12 cellular contexts compared by ENCODE assay signal in genomic region chr2:111945444-111946293, GRCh38. TPM values are rescaled to one million over a fixed set of nuclear protein-coding genes. Genes with fewer than 3 reads are reported as not detected.
DNase-seq lines count a peak whose midpoint lies in the region; ATAC-seq and TF ChIP-seq lines count a peak whose summit lies in the region.
"Had no signal": no experiment of that assay in that cellular context is flagged by ENCODE, and none has a peak within 500 bp of the region (broad histone marks: within the 10 kb centered on the region; RNA-seq: fewer than 3 reads in every experiment).

No MANE protein-coding gene starts in this region.

- H3K9me2 ChIP-seq in hepatocyte (replicated peaks; ENCODE audit: insufficient read depth), result no peaks in the 10 kb centered on the region

- H3K4me3 ChIP-seq in heart right ventricle (no peak overlapping the region), hepatocyte (no peak overlapping the region), prostate gland (no peak overlapping the region), aorta (ENCODE audit: low read length in 2 of 2) (no peak overlapping the region)
- H3K4me3 ChIP-seq: skin epidermis had no signal

- H3K4me2 ChIP-seq in hepatocyte, result peak overlapping the region; percentile 1

- no peak overlapping the region for H2AFZ ChIP-seq in hepatocyte

- H4K20me1 ChIP-seq in hepatocyte (ENCODE audit: insufficient read depth, poor library complexity, severe bottlenecking), result no peaks in the 10 kb centered on the region

- TF ChIP-seq CTCF in heart right ventricle (IDR thresholded peaks at IDR 0.05) (no peak), hepatocyte (IDR thresholded peaks at IDR 0.05; ENCODE audit: poor library complexity) (no peak), prostate gland (IDR thresholded peaks at IDR 0.05) (no peak)

- H3K27me3 ChIP-seq in heart right ventricle (no peaks in the 10 kb centered on the region), hepatocyte (no peaks in the 10 kb centered on the region), prostate gland (replicated peaks; ENCODE audit: insufficient read depth) (no peaks in the 10 kb centered on the region), aorta (ENCODE audit: control insufficient read depth in 1 of 2, insufficient read depth in 2 of 2, low read length in 1 of 2) (no peaks in the 10 kb centered on the region)

- WGBS in heart right ventricle, 2 donors, result 80 to 88% methylated on average over 2 of the region's 2 CpGs
- WGBS in hepatocyte (ENCODE audit: low lambda C conversion rate, missing lambda C conversion rate), result 73% methylated on average over 2 of the region's 2 CpGs
- WGBS in prostate gland, result 38% methylated on average over 2 of the region's 2 CpGs
- WGBS in aorta, 2 donors, result 49 to 56% methylated on average over 2 of the region's 2 CpGs

- intact Hi-C loops in heart right ventricle (cut with DNase I), result loop anchor here in 2 of 10 donors (5.0 kb wide), 2 partner anchors 38 to 43 kb away; no protein-coding TSS in a partner anchor
- intact Hi-C loops in Right ventricle myocardium superior (cut with DNase I), result no loop called here
- intact Hi-C loops in prostate gland (cut with DNase I), result no loop called here
- intact Hi-C loops in aorta (cut with DNase I), result loop anchor here in 1 of 2 donors (1.0 to 5.0 kb wide), 2 partner anchors 28 to 43 kb away; no protein-coding TSS in a partner anchor

- DNase-seq in heart right ventricle, result no peak
- DNase-seq in Right ventricle myocardium superior, result no peak
- no peak for DNase-seq in hepatocyte (ENCODE audit: low spot score)
- no peak for DNase-seq in prostate gland (ENCODE audit: low spot score)
- DNase-seq in aorta, result no peak
- no peak for DNase-seq in A172 (ENCODE audit: low spot score)
- no peak for DNase-seq in GF-D8 (lab: John Stamatoyannopoulos, UW)
- no peak for DNase-seq in NCI-H2196 treated with DMSO at 0.1 percent for 48 hours (lab: John Stamatoyannopoulos, UW; ENCODE audit: unreplicated experiment)
- DNase-seq: activated naive CD4-positive, alpha-beta T cell treated with anti-CD3 and anti-CD28 coated beads, Interleukin-2, amount 50 U/mL, for 16 hours; NCI-H187 treated with DMSO at 0.1 percent for 48 hours; SIG-M5 had no signal

- peaks cover 25% of the 10 kb centered on the region for H3K79me2 ChIP-seq in hepatocyte

- TF ChIP-seq POLR2A in prostate gland (IDR thresholded peaks at IDR 0.05), result no peak

- no peaks in the 10 kb centered on the region for H3K9me3 ChIP-seq in heart right ventricle
- H3K9me3 ChIP-seq in hepatocyte (ENCODE audit: low read depth), result no peaks in the 10 kb centered on the region
- no peaks in the 10 kb centered on the region for H3K9me3 ChIP-seq in prostate gland
- no peaks in the 10 kb centered on the region for H3K9me3 ChIP-seq in aorta (ENCODE audit: control insufficient read depth, low read length)

- H3K36me3 ChIP-seq in heart right ventricle, result peaks cover 0 to 46% (median 0%) of the 10 kb centered on the region in 9 donors
- no peaks in the 10 kb centered on the region for H3K36me3 ChIP-seq in hepatocyte (replicated peaks; ENCODE audit: insufficient read depth, low read depth)
- H3K36me3 ChIP-seq in prostate gland, result no peaks in the 10 kb centered on the region
- no peaks in the 10 kb centered on the region for H3K36me3 ChIP-seq in aorta (ENCODE audit: control insufficient read depth in 1 of 2, insufficient read depth in 2 of 2, low read length in 1 of 2)

- H3K27ac ChIP-seq in heart right ventricle (peak overlapping the region in 8 of 10 donors; percentile 18 to 75 (median 41)), hepatocyte (peak overlapping the region; percentile 79), prostate gland (peak overlapping the region; percentile 76 to 79), aorta (ENCODE audit: low read depth in 1 of 2, low read length in 2 of 2) (peak overlapping the region; percentile 29 to 96)

- peak in 4 of 8 donors; percentile 26 to 43 (median 40) for ATAC-seq in heart right ventricle
- ATAC-seq in Right ventricle myocardium superior (ENCODE audit: poor library complexity), result no peak
- no peak for ATAC-seq in aorta (ENCODE audit: low FRiP score)

- peaks cover 0 to 28% (median 17%) of the 10 kb centered on the region in 9 donors for H3K4me1 ChIP-seq in heart right ventricle
- H3K4me1 ChIP-seq in hepatocyte (ENCODE audit: insufficient read depth), result peaks cover 25% of the 10 kb centered on the region
- peaks cover 16% of the 10 kb centered on the region for H3K4me1 ChIP-seq in prostate gland (replicated peaks)
- peaks cover 0 to 3% of the 10 kb centered on the region in 2 donors for H3K4me1 ChIP-seq in aorta (ENCODE audit: control insufficient read depth in 1 of 2, insufficient read depth in 2 of 2, low read length in 2 of 2)

RNA-seq across cellular contexts. Expression of gene MERTK, which starts 47.3 kb away (rescaled TPM):
- total RNA-seq in heart right ventricle, result 1 to 10 TPM; 2.3 to 8.9 (median 3.9) TPM
- 1 to 10 TPM; 3.0 to 4.5 TPM for polyA plus RNA-seq in heart right ventricle
- total RNA-seq in Right ventricle myocardium superior, result 5.0 TPM
- 27.0 and 29.6 TPM in 2 replicates for total RNA-seq in hepatocyte
- polyA plus RNA-seq in hepatocyte, result 15.0 and 16.4 TPM in 2 replicates
- total RNA-seq in prostate gland, result 10 to 100 TPM; 22.2 to 43.6 TPM
- total RNA-seq in aorta, result 10 to 100 TPM; 29.7 to 61.3 TPM
- 10 to 100 TPM in 1 of 2 donors, 1 to 10 TPM in 1; 9.6 to 18.8 TPM for polyA plus RNA-seq in aorta
- total RNA-seq in A172 (2014; rRNA removed; shearing (Covaris generic)), result 0.10 and 0.62 TPM in 2 replicates
